8 cellular contexts compared by ENCODE assay signal in genomic region chr6:143337201-143337949, GRCh38.
DNase-seq lines count a peak whose midpoint lies in the region; ATAC-seq and TF ChIP-seq lines count a peak whose summit lies in the region.

No MANE protein-coding gene starts in this region.

- no peak overlapping the region for H3K4me2 ChIP-seq in MM.1S (ENCODE audit: low read depth, low read length)

- no peak overlapping the region for H2AFZ ChIP-seq in MM.1S (ENCODE audit: low read length)

- H3K9me3 ChIP-seq in MM.1S (replicated peaks; ENCODE audit: insufficient read depth, low read length), result no peaks in the 10 kb centered on the region
- H3K9me3 ChIP-seq in cardiac muscle cell (ENCODE audit: low read depth), result no peaks in the 10 kb centered on the region

- DNase-seq in MM.1S, result no peak
- peak; percentile 56 for DNase-seq in activated CD8-positive, alpha-beta memory T cell treated with anti-CD3 and anti-CD28 coated beads, Interleukin-2, amount 50 U/mL, for 4 hours
- DNase-seq in cardiac muscle cell (ENCODE audit: low read depth in 1 of 2, low spot score in 1 of 2), result peak; percentile 32 to 55
- DNase-seq in stimulated activated CD4-positive, alpha-beta T cell treated with anti-CD3 and anti-CD28 coated beads, Interleukin-1b, Interleukin-23, amount 100 ng/mL, for 4 hours (ENCODE audit: low read depth in 2 of 2), result peak; percentile 46 to 59
- DNase-seq in NCI-H187 (lab: John Stamatoyannopoulos, UW), result no peak
- DNase-seq in NCI-H526 treated with DMSO at 0.1 percent for 48 hours (lab: John Stamatoyannopoulos, UW), result no peak
- no peak for DNase-seq in cerebellum (ENCODE audit: low spot score)

- ATAC-seq in GM18909 (IDR thresholded peaks at IDR 0.05; ENCODE audit: poor library complexity, unreplicated experiment), result peak; percentile 74

- H3K4me1 ChIP-seq in MM.1S (ENCODE audit: low read length) (no peaks in the 10 kb centered on the region), cardiac muscle cell (ENCODE audit: low read depth) (no peaks in the 10 kb centered on the region)

- H3K36me3 ChIP-seq in MM.1S (replicated peaks; ENCODE audit: insufficient read depth, low read length) (no peaks in the 10 kb centered on the region), cardiac muscle cell (no peaks in the 10 kb centered on the region)

- H3K27me3 ChIP-seq in MM.1S (replicated peaks; ENCODE audit: insufficient read depth, low read length), result no peaks in the 10 kb centered on the region
- H3K27me3 ChIP-seq in cardiac muscle cell, result no peaks in the 10 kb centered on the region

- H3K9ac ChIP-seq in MM.1S (ENCODE audit: low read length), result no peak overlapping the region

- H4K20me1 ChIP-seq in MM.1S (ENCODE audit: insufficient read depth, low read length), result no peaks in the 10 kb centered on the region

- H3K27ac ChIP-seq in MM.1S (ENCODE audit: low read length) (no peak overlapping the region), cardiac muscle cell (no peak overlapping the region)

- H3K9me2 ChIP-seq in MM.1S (replicated peaks; ENCODE audit: insufficient read depth, low read length), result no peaks in the 10 kb centered on the region

- no peaks in the 10 kb centered on the region for H3F3A ChIP-seq in MM.1S (ENCODE audit: insufficient read depth, low read length)

- no peaks in the 10 kb centered on the region for H3K79me2 ChIP-seq in MM.1S (ENCODE audit: low read length)

- peak; percentile 29 for TF ChIP-seq CTCF in MM.1S (IDR thresholded peaks at IDR 0.05; ENCODE audit: low read length)
- TF ChIP-seq CTCF in cardiac muscle cell (IDR thresholded peaks at IDR 0.05; ENCODE audit: low read depth, low read length), result peak; percentile 51

- H3K4me3 ChIP-seq in MM.1S (ENCODE audit: low read length), result no peak overlapping the region
- no peak overlapping the region for H3K4me3 ChIP-seq in cardiac muscle cell

Comparison
In these comparisons a context has a peak if more than half of its experiments do, and no peak if none do; other contexts are left out.
1. DNase-seq: peak in activated CD8-positive, alpha-beta memory T cell treated with anti-CD3 and anti-CD28 coated beads, Interleukin-2, amount 50 U/mL, for 4 hours (single experiment), cardiac muscle cell (2 of 2) and stimulated activated CD4-positive, alpha-beta T cell treated with anti-CD3 and anti-CD28 coated beads, Interleukin-1b, Interleukin-23, amount 100 ng/mL, for 4 hours (2 of 2); none in MM.1S (single experiment), NCI-H187 (0 of 2), NCI-H526 treated with DMSO at 0.1 percent for 48 hours (single experiment) and cerebellum (single experiment).